Comparison of ENCODE assay signal across 8 cellular contexts in the genomic region with DNA sequence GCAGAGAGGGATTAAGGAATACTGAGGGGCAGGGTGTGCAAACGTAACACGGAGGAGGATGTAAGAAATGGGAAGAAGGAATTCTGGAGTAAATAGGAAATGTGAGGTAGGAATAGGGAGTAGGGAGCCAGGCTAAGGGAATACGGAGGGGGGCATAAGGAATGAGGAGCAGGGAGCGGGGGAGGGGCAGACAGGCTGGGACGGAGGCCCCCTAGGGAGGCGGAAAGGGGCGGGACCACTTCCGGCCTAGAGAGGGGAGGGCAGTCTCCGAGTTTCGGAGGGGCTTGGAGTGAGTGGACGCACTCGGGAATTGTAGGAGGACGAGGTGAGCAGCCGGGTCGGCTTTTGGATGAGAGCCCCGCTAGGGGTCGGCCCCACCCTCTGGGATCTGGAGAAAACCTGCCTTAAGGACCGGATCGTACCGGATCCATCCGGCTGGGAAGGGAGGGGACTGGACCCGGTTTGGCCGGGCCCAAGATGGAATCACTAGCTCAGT. TPM values are rescaled to one million over a fixed set of nuclear protein-coding genes. Genes with fewer than 3 reads are reported as not detected.
A peak's percentile ranks its signal among the peaks of the same experiment; 100 is the strongest.
DNase-seq lines count a peak whose midpoint lies in the region; ATAC-seq, FAIRE-seq and TF ChIP-seq lines count a peak whose summit lies in the region.

No MANE protein-coding gene starts in this region.

- H3K4me2 ChIP-seq in H1 (ENCODE audit: insufficient read depth in 1 of 2, low read depth in 2 of 2, low read length in 2 of 2): peak overlapping the region; percentile 82 to 96

- peak overlapping the region; percentile 71 for H3K18ac ChIP-seq in H1 (ENCODE audit: extremely low read depth, low read length)

- TF ChIP-seq RAD21 in H1 (IDR thresholded peaks at IDR 0.05 in 1 of 2, conservative IDR thresholded peaks at IDR 0.05 in 1 of 2; ENCODE audit: low read depth in 2 of 2, low read length in 2 of 2): no peak

- no peak overlapping the region for H3K56ac ChIP-seq in H1 (replicated peaks; ENCODE audit: insufficient read length, low read depth, low read length)

- DNase-seq in NCI-H1436 (lab: John Stamatoyannopoulos, UW) (peak; percentile 66), H1 (ENCODE audit: low read depth in 1 of 2, low spot score in 2 of 2) (peak in 1 of 2 experiments; percentile 80), mesothelial cell of epicardium (ENCODE audit: low spot score in 2 of 2, unreplicated experiment in 2 of 2) (peak; percentile 57 to 71)
- peak; percentile 41 for DNase-seq in activated CD4-positive, alpha-beta T cell treated with anti-CD3 and anti-CD28 coated beads, Interleukin-2, amount 10 ng/mL, durations not matched to agents 7 days and 5 days
- no peak for DNase-seq in stimulated activated naive B cell treated with anti-CD40 and anti-IgM and Interleukin-4, amounts not matched to agents 10 μg/mL and 1 μg/mL and 100 μg/mL, for 72 hours

- peaks cover 29% of the 10 kb centered on the region for H3K4me1 Mint-ChIP-seq in activated CD4-positive, alpha-beta T cell treated with anti-CD3 and anti-CD28 coated beads, Interleukin-2, amount 10 ng/mL, durations not matched to agents 7 days and 5 days
- peaks cover 26% of the 10 kb centered on the region for H3K4me1 Mint-ChIP-seq in mesothelial cell of epicardium
- peaks cover 11 to 13% of the 10 kb centered on the region in 2 donors for H3K4me1 Mint-ChIP-seq in stimulated activated naive B cell treated with anti-CD40 and anti-IgM and Interleukin-4, amounts not matched to agents 10 μg/mL and 1 μg/mL and 100 μg/mL, for 72 hours

- no peaks in the 10 kb centered on the region for H3K27me3 ChIP-seq in H1 (replicated peaks in 1 of 4; ENCODE audit: control insufficient read depth in 3 of 4, extremely low read depth in 1 of 4, insufficient read depth in 3 of 4, low read length in 3 of 4)

- WGBS in H1 (ENCODE audit: extremely low coverage in 1 of 2, insufficient coverage in 1 of 2, insufficient read length in 1 of 2, insufficient replicate concordance in 2 of 2, low coverage in 1 of 2, low lambda C conversion rate in 2 of 2, missing lambda C conversion rate in 1 of 2), 2 experiments: 0% methylated on average over 2 of the region's 23 CpGs; no CpG with 5 or more reads in 1 of the 2 experiments

- peak overlapping the region; percentile 66 for H3K14ac ChIP-seq in H1 (ENCODE audit: insufficient read length)

- H3K9me3 ChIP-seq in HEK293 (ENCODE audit: control insufficient read depth, insufficient read depth, low read depth, low read length) (no peaks in the 10 kb centered on the region), H1 (ENCODE audit: insufficient read depth in 2 of 2, low read depth in 1 of 2, low read length in 1 of 2) (no peaks in the 10 kb centered on the region)

- peak overlapping the region; percentile 64 for H4K5ac ChIP-seq in H1 (ENCODE audit: insufficient read length, low read depth, low read length)

- peak overlapping the region; percentile 96 for H3K27ac Mint-ChIP-seq in activated CD4-positive, alpha-beta T cell treated with anti-CD3 and anti-CD28 coated beads, Interleukin-2, amount 10 ng/mL, durations not matched to agents 7 days and 5 days
- peak overlapping the region; percentile 97 for H3K27ac Mint-ChIP-seq in mesothelial cell of epicardium
- peak overlapping the region; percentile 92 for H3K27ac Mint-ChIP-seq in stimulated activated naive B cell treated with anti-CD40 and anti-IgM and Interleukin-4, amounts not matched to agents 10 μg/mL and 1 μg/mL and 100 μg/mL, for 72 hours

- H4K91ac ChIP-seq in H1 (replicated peaks; ENCODE audit: insufficient read length, low read length): peak overlapping the region; percentile 75

- no peak for FAIRE-seq in H1 (lab: Jason Lieb, UNC)

- peaks cover 2% of the 10 kb centered on the region; the same call in 1 of the 2 replicates for H3K23me2 ChIP-seq in H1 (ENCODE audit: low read depth, low read length)

- H3K9ac ChIP-seq in H1 (replicated peaks in 1 of 4; ENCODE audit: extremely low read depth in 1 of 4, low read depth in 3 of 4, low read length in 3 of 4): peak overlapping the region in 3 of 4 experiments; percentile 70 to 92 (median 82); a peak in 6 of 7 replicates

- no peak overlapping the region for H3K23ac ChIP-seq in H1 (ENCODE audit: insufficient read length)

- peaks cover 15% of the 10 kb centered on the region for H3K36me3 Mint-ChIP-seq in activated CD4-positive, alpha-beta T cell treated with anti-CD3 and anti-CD28 coated beads, Interleukin-2, amount 10 ng/mL, durations not matched to agents 7 days and 5 days (ENCODE audit: low read depth)
- peaks cover 16% of the 10 kb centered on the region for H3K36me3 Mint-ChIP-seq in mesothelial cell of epicardium
- peaks cover 6 to 13% of the 10 kb centered on the region in 2 donors for H3K36me3 Mint-ChIP-seq in stimulated activated naive B cell treated with anti-CD40 and anti-IgM and Interleukin-4, amounts not matched to agents 10 μg/mL and 1 μg/mL and 100 μg/mL, for 72 hours

- peak overlapping the region; percentile 92 for H2BK5ac ChIP-seq in H1 (ENCODE audit: low read depth, low read length)

- H2BK15ac ChIP-seq in H1 (ENCODE audit: low read length): no peak overlapping the region

- H4K8ac ChIP-seq in H1 (ENCODE audit: extremely low read depth, insufficient read depth, low read length): peak overlapping the region; percentile 75

- peak overlapping the region; percentile 50 for H3K4me3 ChIP-seq in GM12875 (ENCODE audit: low read depth, low read length)
- peak overlapping the region; percentile 52 for H3K4me3 ChIP-seq in HEK293 (ENCODE audit: low read depth, low read length)
- peak overlapping the region; percentile 53 to 95 (median 75) for H3K4me3 ChIP-seq in H1 (ENCODE audit: extremely low read depth in 1 of 4, insufficient read depth in 2 of 4, low read depth in 3 of 4, low read length in 4 of 4)

- POLR2A ChIA-PET in HEK293 (lab: Yijun Ruan, JAX) (interaction anchor here (1.0 to 2.7 kb wide), 6 partner anchors 9 to 763 kb away, joined by 3 to 14 read pairs (median 6); partner anchors contain the start of genes APEX2 and PHF8), H1 (lab: Charles Lee; ENCODE audit: partially characterized antibody) (interaction anchor here (0.7 to 2.3 kb wide), 3 partner anchors 9 to 201 kb away, joined by 4 to 11 read pairs (median 8); no protein-coding TSS in a partner anchor)
- POLR2A ChIA-PET in activated CD4-positive, alpha-beta T cell treated with anti-CD3 and anti-CD28 coated beads, Interleukin-2, amount 10 ng/mL, durations not matched to agents 7 days and 5 days (lab: Charles Lee): interaction anchor here (0.9 kb wide), 1 partner anchor 1100 kb away, joined by 3 read pairs; no protein-coding TSS in a partner anchor

- peaks cover 0 to 5% of the 10 kb centered on the region in 2 experiments for H4K20me1 ChIP-seq in H1 (replicated peaks in 1 of 2; ENCODE audit: control insufficient read depth in 1 of 2, insufficient read depth in 2 of 2, low read length in 2 of 2)

- ATAC-seq in stimulated activated naive B cell treated with anti-CD40 and anti-IgM and Interleukin-4, amounts not matched to agents 10 μg/mL and 1 μg/mL and 100 μg/mL, for 72 hours (replicated peaks): peak; percentile 36 to 46
- no peak for ATAC-seq in HG03342 (IDR thresholded peaks at IDR 0.05; ENCODE audit: unreplicated experiment)

- H3K36me3 ChIP-seq in HEK293 (ENCODE audit: control insufficient read depth in 2 of 2, insufficient read depth in 1 of 2, low read length in 2 of 2): peaks cover 0 to 41% of the 10 kb centered on the region in 2 experiments; a peak in 2 of 3 replicates
- peaks cover 11 to 32% (median 21%) of the 10 kb centered on the region in 4 experiments for H3K36me3 ChIP-seq in H1 (ENCODE audit: control insufficient read depth in 2 of 4, insufficient read depth in 4 of 4, low read length in 3 of 4)

- H2BK12ac ChIP-seq in H1 (ENCODE audit: low read depth, low read length): peak overlapping the region; percentile 71; the same call in 1 of the 2 replicates

- no peak overlapping the region for H3K4ac ChIP-seq in H1 (replicated peaks; ENCODE audit: insufficient read length, low read depth, low read length)

- H3K4me3 Mint-ChIP-seq in activated CD4-positive, alpha-beta T cell treated with anti-CD3 and anti-CD28 coated beads, Interleukin-2, amount 10 ng/mL, durations not matched to agents 7 days and 5 days: peak overlapping the region; percentile 91
- H3K4me3 Mint-ChIP-seq in mesothelial cell of epicardium: peak overlapping the region; percentile 95
- peak overlapping the region; percentile 87 to 95 for H3K4me3 Mint-ChIP-seq in stimulated activated naive B cell treated with anti-CD40 and anti-IgM and Interleukin-4, amounts not matched to agents 10 μg/mL and 1 μg/mL and 100 μg/mL, for 72 hours

- H3K27ac ChIP-seq in HEK293 (ENCODE audit: extremely low read depth, low read depth, low read length) (peak overlapping the region; percentile 84), H1 (ENCODE audit: low read depth, low read length) (peak overlapping the region; percentile 81)

- H3K79me1 ChIP-seq in H1 (ENCODE audit: low read depth, low read length): no peaks in the 10 kb centered on the region

- TF ChIP-seq EP300 in H1 (IDR thresholded peaks at IDR 0.05; ENCODE audit: borderline replicate concordance in 1 of 2, low read depth in 2 of 2, low read length in 2 of 2): no peak

- CTCF ChIA-PET in HEK293 (lab: Yijun Ruan, JAX) (interaction anchor here (0.7 kb wide), 1 partner anchor 169 kb away, joined by 3 read pairs; no protein-coding TSS in a partner anchor), H1 (lab: Charles Lee; ENCODE audit: partially characterized antibody) (no interaction called here)
- CTCF ChIA-PET in activated CD4-positive, alpha-beta T cell treated with anti-CD3 and anti-CD28 coated beads, Interleukin-2, amount 10 ng/mL, durations not matched to agents 7 days and 5 days (lab: Charles Lee): no interaction called here

- H3K79me2 ChIP-seq in H1 (ENCODE audit: control insufficient read depth in 1 of 2, insufficient read depth in 2 of 2, low read length in 2 of 2): peaks cover 0 to 12% of the 10 kb centered on the region in 2 experiments; a peak in 2 of 4 replicates

- H3K9me3 Mint-ChIP-seq in activated CD4-positive, alpha-beta T cell treated with anti-CD3 and anti-CD28 coated beads, Interleukin-2, amount 10 ng/mL, durations not matched to agents 7 days and 5 days: no peaks in the 10 kb centered on the region
- peaks cover 10% of the 10 kb centered on the region for H3K9me3 Mint-ChIP-seq in mesothelial cell of epicardium
- no peaks in the 10 kb centered on the region for H3K9me3 Mint-ChIP-seq in stimulated activated naive B cell treated with anti-CD40 and anti-IgM and Interleukin-4, amounts not matched to agents 10 μg/mL and 1 μg/mL and 100 μg/mL, for 72 hours

- no peak overlapping the region for H2BK20ac ChIP-seq in H1 (ENCODE audit: low read length)

- peaks cover 18% of the 10 kb centered on the region for H3K27me3 Mint-ChIP-seq in activated CD4-positive, alpha-beta T cell treated with anti-CD3 and anti-CD28 coated beads, Interleukin-2, amount 10 ng/mL, durations not matched to agents 7 days and 5 days
- no peaks in the 10 kb centered on the region for H3K27me3 Mint-ChIP-seq in mesothelial cell of epicardium (ENCODE audit: low read depth)
- peaks cover 0 to 5% of the 10 kb centered on the region in 2 donors for H3K27me3 Mint-ChIP-seq in stimulated activated naive B cell treated with anti-CD40 and anti-IgM and Interleukin-4, amounts not matched to agents 10 μg/mL and 1 μg/mL and 100 μg/mL, for 72 hours

- TF ChIP-seq POLR2A in H1 (IDR thresholded peaks at IDR 0.05; ENCODE audit: control extremely low read depth in 1 of 2, low read depth in 2 of 2, low read length in 2 of 2): peak in 1 of 2 experiments; percentile 64; a peak in 1 of 3 replicates

- H2BK120ac ChIP-seq in H1 (replicated peaks; ENCODE audit: low read depth, low read length): no peak overlapping the region

- TF ChIP-seq CTCF in GM12875 (IDR thresholded peaks at IDR 0.05; ENCODE audit: borderline replicate concordance, insufficient read depth, low read depth, low read length) (no peak), HEK293 (tag by site-specific recombination; IDR thresholded peaks at IDR 0.05) (peak; percentile 14; the same call in 1 of the 2 replicates), H1 (IDR thresholded peaks at IDR 0.05; ENCODE audit: control extremely low read depth in 1 of 3, insufficient read depth in 1 of 3, low read depth in 1 of 3, low read length in 3 of 3) (no peak), mesothelial cell of epicardium (IDR thresholded peaks at IDR 0.05; ENCODE audit: unreplicated experiment) (no peak)

- H3K4me1 ChIP-seq in HEK293 (ENCODE audit: control insufficient read depth, insufficient read depth, low read length) (no peaks in the 10 kb centered on the region), H1 (replicated peaks in 1 of 4; ENCODE audit: control insufficient read depth in 3 of 4, insufficient read depth in 4 of 4, low read length in 3 of 4) (peaks cover 0 to 10% (median 1%) of the 10 kb centered on the region in 4 experiments; a peak in 5 of 7 replicates)

- H2AFZ ChIP-seq in H1 (ENCODE audit: low read length): peak overlapping the region; percentile 81

- no peak overlapping the region for H2AK5ac ChIP-seq in H1 (ENCODE audit: low read depth, low read length)

RNA-seq across cellular contexts. Expression of gene MAGED2, which starts 0.6 kb away (rescaled TPM):
- 10 to 100 TPM; 46.3 to 54.2 TPM for total RNA-seq in activated CD4-positive, alpha-beta T cell treated with anti-CD3 and anti-CD28 coated beads, Interleukin-2, amount 10 ng/mL, durations not matched to agents 7 days and 5 days
- 120 and 125 TPM in 2 replicates for total RNA-seq in H1 (2021; fragmentation: NEBNext Ultra II Directional; extraction: Animal tissue kit (Norgen Biotek cat#: 25700))
- polyA plus RNA-seq in H1 (2011; rRNA removed): 83.3 and 97.4 TPM in 2 replicates
- 117 TPM for polyA plus RNA-seq in H1 (2011; cell fraction: cytosol; rRNA removed)
- 140 TPM for polyA plus RNA-seq in H1 (2011; cell fraction: nucleus; rRNA removed)
- polyA plus RNA-seq in H1 (2012, experiment 1 of 2): 119 to 129 TPM (median 124 TPM) in 4 replicates
- 105 TPM for polyA plus RNA-seq in H1 (2012, experiment 2 of 2)
- polyA plus RNA-seq in H1 (2013, experiment 1 of 2): 102 TPM
- 102 TPM for polyA plus RNA-seq in H1 (2013, experiment 2 of 2)
- 57.4 and 74.9 TPM in 2 replicates for polyA minus RNA-seq in H1 (2011; rRNA and poly(A)+ RNA removed)
- polyA minus RNA-seq in H1 (2011; cell fraction: cytosol; rRNA and poly(A)+ RNA removed): 35.9 TPM
- 34.2 TPM for polyA minus RNA-seq in H1 (2011; cell fraction: nucleus; rRNA and poly(A)+ RNA removed)
- total RNA-seq in mesothelial cell of epicardium: 410 to 423 TPM (median 423 TPM) in 3 replicates

RNA-seq across cellular contexts. Expression of gene ITIH6, which starts 10.1 kb away (rescaled TPM):
- total RNA-seq in activated CD4-positive, alpha-beta T cell treated with anti-CD3 and anti-CD28 coated beads, Interleukin-2, amount 10 ng/mL, durations not matched to agents 7 days and 5 days: not detected
- not detected in 2 replicates for total RNA-seq in H1 (2021; fragmentation: NEBNext Ultra II Directional; extraction: Animal tissue kit (Norgen Biotek cat#: 25700))
- 0.02 TPM in 1 of 2 replicates, not detected in the other for polyA plus RNA-seq in H1 (2011; rRNA removed)
- polyA plus RNA-seq in H1 (2011; cell fraction: cytosol; rRNA removed): not detected
- 0.06 TPM for polyA plus RNA-seq in H1 (2011; cell fraction: nucleus; rRNA removed)
- not detected in 4 replicates for polyA plus RNA-seq in H1 (2012, experiment 1 of 2)
- not detected for polyA plus RNA-seq in H1 (2012, experiment 2 of 2)
- not detected for polyA plus RNA-seq in H1 (2013, experiment 1 of 2)
- not detected for polyA plus RNA-seq in H1 (2013, experiment 2 of 2)
- 0.03 and 0.07 TPM in 2 replicates for polyA minus RNA-seq in H1 (2011; rRNA and poly(A)+ RNA removed)
- polyA minus RNA-seq in H1 (2011; cell fraction: cytosol; rRNA and poly(A)+ RNA removed): not detected
- not detected for polyA minus RNA-seq in H1 (2011; cell fraction: nucleus; rRNA and poly(A)+ RNA removed)
- total RNA-seq in mesothelial cell of epicardium: 0.25 TPM in 1 of 3 replicates, not detected in the others
